ENCODE assay signal across 8 cellular contexts in genomic region chr11:57568330-57568766, GRCh38. TPM values are rescaled to one million over a fixed set of nuclear protein-coding genes. Genes with fewer than 3 reads are reported as not detected.
A peak's percentile ranks its signal among the peaks of the same experiment; 100 is the strongest.
DNase-seq lines count a peak whose midpoint lies in the region; ATAC-seq and TF ChIP-seq lines count a peak whose summit lies in the region.

No MANE protein-coding gene starts in this region.

- no peak overlapping the region for H2BK12ac ChIP-seq in H9 (ENCODE audit: insufficient read length, low read depth, low read length)

- peaks cover 8% of the 10 kb centered on the region for H3K23me2 ChIP-seq in H9 (ENCODE audit: insufficient read length, low read depth, low read length, poor library complexity, severe bottlenecking)

- H3K4me3 Mint-ChIP-seq in H9 = peak overlapping the region; percentile 86 to 98

- TF ChIP-seq POLR2A in NB4 (IDR thresholded peaks at IDR 0.05; ENCODE audit: extremely low read depth, insufficient read length) = no peak

- no peak overlapping the region for H4K8ac ChIP-seq in H9 (replicated peaks; ENCODE audit: insufficient read length, low read depth, low read length)

- no peak overlapping the region for H3K23ac ChIP-seq in H9 (ENCODE audit: insufficient read length, low read depth, low read length)

- H3K27ac ChIP-seq in H9 (ENCODE audit: insufficient read length, low read depth, low read length) = no peak overlapping the region
- H3K27ac ChIP-seq in urinary bladder (ENCODE audit: low read depth) = peak overlapping the region; percentile 38

- H3K56ac ChIP-seq in H9 (ENCODE audit: insufficient read length, low read depth, low read length) = no peak overlapping the region

- no peaks in the 10 kb centered on the region; a peak in 1 of 7 replicates for H3K36me3 Mint-ChIP-seq in H9 (ENCODE audit: insufficient read depth in 1 of 3, low read depth in 3 of 3)

- H3K4me3 ChIP-seq in NB4 (ENCODE audit: low read depth, low read length) (peak overlapping the region; percentile 51), urinary bladder (ENCODE audit: low read depth, low read length) (peak overlapping the region; percentile 86)

- H2AFZ ChIP-seq in H9 (ENCODE audit: low read length) = no peak overlapping the region

- no peak overlapping the region for H3K9ac ChIP-seq in H9 (ENCODE audit: extremely low read depth, insufficient read length, low read length)

- no peak overlapping the region; the same call in 1 of the 2 replicates for H3K14ac ChIP-seq in H9 (ENCODE audit: insufficient read depth, low read length)

- peaks cover 15% of the 10 kb centered on the region for H3K27me3 Mint-ChIP-seq in H9 (ENCODE audit: low read depth)

- H3K9me3 Mint-ChIP-seq in H9 = no peaks in the 10 kb centered on the region

- DNase-seq in GM10266 (ENCODE audit: extremely low spot score) (peak; percentile 85), H9 (peak; percentile 83), NB4 (ENCODE audit: low read depth) (no peak), fibroblast of gingiva (ENCODE audit: low read depth) (peak; percentile 63), omental fat pad (ENCODE audit: low spot score) (peak; percentile 91), hepatic stellate cell (ENCODE audit: low spot score) (no peak)
- peak in 2 of 3 experiments; percentile 86 to 87 for DNase-seq in activated CD8-positive, alpha-beta memory T cell treated with anti-CD3 and anti-CD28 coated beads for 48 hours (ENCODE audit: low read depth in 2 of 3, low spot score in 2 of 3)

- no peak overlapping the region for H3K18ac ChIP-seq in H9 (ENCODE audit: insufficient read length, low read depth, low read length)

- peak; percentile 78 for ATAC-seq in omental fat pad (ENCODE audit: low FRiP score)

- H3K4me1 ChIP-seq in H9 (ENCODE audit: insufficient read depth, low read length) (no peaks in the 10 kb centered on the region; the same call in 1 of the 2 replicates), urinary bladder (ENCODE audit: insufficient read depth) (no peaks in the 10 kb centered on the region)

- H2BK15ac ChIP-seq in H9 (ENCODE audit: low read depth, low read length) = no peak overlapping the region

- no peaks in the 10 kb centered on the region for H3K79me2 ChIP-seq in H9 (ENCODE audit: insufficient read depth, low read length)

- no peak overlapping the region for H3T11ph ChIP-seq in H9 (ENCODE audit: low read length)

- H3K4me1 Mint-ChIP-seq in H9 = peaks cover 26 to 29% of the 10 kb centered on the region in 2 experiments

- H2BK120ac ChIP-seq in H9 (ENCODE audit: low read depth, low read length, poor library complexity, severe bottlenecking) = no peak overlapping the region

- no peak overlapping the region for H2AK5ac ChIP-seq in H9 (ENCODE audit: insufficient read length, low read length)

- TF ChIP-seq CTCF in GM10266 (IDR thresholded peaks at IDR 0.05; ENCODE audit: control insufficient read depth, insufficient read depth, low read depth, missing control alignments) (peak; percentile 98), H9 (conservative IDR thresholded peaks at IDR 0.05) (peak; percentile 95; the same call in 2 of the 3 replicates), NB4 (IDR thresholded peaks at IDR 0.05; ENCODE audit: low read depth, low read length) (peak; percentile 94), omental fat pad (IDR thresholded peaks at IDR 0.05) (peak in 1 of 3 donors; percentile 38)

- no peaks in the 10 kb centered on the region for H3K79me1 ChIP-seq in H9 (ENCODE audit: insufficient read depth, low read depth, low read length, poor library complexity, severe bottlenecking)

- no peaks in the 10 kb centered on the region for H3K9me3 ChIP-seq in H9 (ENCODE audit: control insufficient read depth, low read depth, low read length)

- H4K20me1 ChIP-seq in H9 (ENCODE audit: control insufficient read depth, insufficient read depth, insufficient read length) = no peaks in the 10 kb centered on the region

- no peaks in the 10 kb centered on the region; the same call in 1 of the 2 replicates for H3K27me3 ChIP-seq in H9 (ENCODE audit: insufficient read depth, low read length)

- H2BK20ac ChIP-seq in H9 (ENCODE audit: low read depth, low read length, poor library complexity, severe bottlenecking) = no peak overlapping the region

- H3K4me2 ChIP-seq in H9 (ENCODE audit: insufficient read depth, insufficient read length, low read length) = peak overlapping the region; percentile 82

- H3K27ac Mint-ChIP-seq in H9 = peak overlapping the region; percentile 85 to 93 (median 91)

- no peaks in the 10 kb centered on the region for H3K36me3 ChIP-seq in urinary bladder (ENCODE audit: insufficient read depth)

- H4K91ac ChIP-seq in H9 (ENCODE audit: insufficient read length, low read depth, low read length) = no peak overlapping the region

- no CpG with 5 or more reads among the region's 6 CpGs for WGBS in H9 (ENCODE audit: extremely low coverage, insufficient read length, low lambda C conversion rate)
- 29% methylated on average over 6 of the region's 6 CpGs for WGBS in urinary bladder

- no peak overlapping the region for H4K5ac ChIP-seq in H9 (ENCODE audit: insufficient read length, low read depth, low read length)

- no peak overlapping the region for H3K4ac ChIP-seq in H9 (ENCODE audit: low read depth, low read length)

- H2BK5ac ChIP-seq in H9 (ENCODE audit: insufficient read length, low read length) = no peak overlapping the region

RNA-seq across cellular contexts. Expression of gene UBE2L6, which starts 0.9 kb away (rescaled TPM):
- 38.2 and 38.9 TPM in 2 replicates for total RNA-seq in H9 (2021)
- 100 to 1,000 TPM in 1 of 4 donors, 10 to 100 TPM in 3; 46.5 to 104 (median 52.6) TPM for total RNA-seq in omental fat pad
- total RNA-seq in urinary bladder = 25.6 TPM
- 76.8 TPM for polyA plus RNA-seq in urinary bladder

RNA-seq across cellular contexts. Expression of gene SERPING1, which starts 29.1 kb away (rescaled TPM):
- total RNA-seq in H9 (2021) = 35.2 and 37.9 TPM in 2 replicates
- 1,000 to 10,000 TPM in 1 of 4 donors, 100 to 1,000 TPM in 3; 500 to 1,674 (median 892) TPM for total RNA-seq in omental fat pad
- 53.6 TPM for total RNA-seq in urinary bladder
- polyA plus RNA-seq in urinary bladder = 806 TPM

RNA-seq across cellular contexts. Expression of gene SMTNL1, which starts 31.0 kb away (rescaled TPM):
- total RNA-seq in H9 (2021) (0.18 TPM in 1 of 2 replicates, not detected in the other), omental fat pad (not detected), urinary bladder (0.16 TPM)
- not detected for polyA plus RNA-seq in urinary bladder

RNA-seq across cellular contexts. Expression of gene TIMM10, which starts 37.8 kb away (rescaled TPM):
- 126 and 130 TPM in 2 replicates for total RNA-seq in H9 (2021)
- 10 to 100 TPM; 42.9 to 49.0 (median 45.9) TPM for total RNA-seq in omental fat pad
- total RNA-seq in urinary bladder = 14.3 TPM
- 40.7 TPM for polyA plus RNA-seq in urinary bladder

RNA-seq across cellular contexts. Expression of gene SLC43A1, which starts 52.8 kb away (rescaled TPM):
- total RNA-seq in H9 (2021) (16.3 and 17.0 TPM in 2 replicates), omental fat pad (10 to 100 TPM; 11.5 to 40.4 (median 16.5) TPM), urinary bladder (16.8 TPM)
- 33.0 TPM for polyA plus RNA-seq in urinary bladder

Comparison
In these comparisons a context has a peak if more than half of its experiments do, and no peak if none do; other contexts are left out.
1. DNase-seq: peak in GM10266 (single experiment), H9 (single experiment), activated CD8-positive, alpha-beta memory T cell treated with anti-CD3 and anti-CD28 coated beads for 48 hours (2 of 3), fibroblast of gingiva (single experiment) and omental fat pad (single experiment); none in NB4 (single experiment) and hepatic stellate cell (single experiment).